In genomic region chr7:1297476-1297972, GRCh38 we compare ENCODE assay signal across 16 cellular contexts.
"Had no signal": no experiment of that assay in that cellular context is flagged by ENCODE, and none has a peak within 500 bp of the region (broad histone marks: within the 10 kb centered on the region; RNA-seq: fewer than 3 reads in every experiment).

No MANE protein-coding gene starts in this region.

- H3K4me1 Mint-ChIP-seq: stimulated activated naive B cell treated with anti-CD40 and anti-IgM and Interleukin-4, amounts not matched to agents 10 μg/mL and 1 μg/mL and 100 μg/mL, for 72 hours had no signal

- H3K4me3 Mint-ChIP-seq: activated naive CD8-positive, alpha-beta T cell; stimulated activated naive B cell treated with anti-CD40 and anti-IgM and Interleukin-4, amounts not matched to agents 10 μg/mL and 1 μg/mL and 100 μg/mL, for 72 hours had no signal

- H3K9me3 ChIP-seq: body of pancreas, esophagus squamous epithelium, tibial artery, uterus had no signal

- ATAC-seq: body of pancreas; stimulated activated naive B cell treated with anti-CD40 and anti-IgM and Interleukin-4, amounts not matched to agents 10 μg/mL and 1 μg/mL and 100 μg/mL, for 72 hours had no signal

- H3K9me3 Mint-ChIP-seq: stimulated activated naive B cell treated with anti-CD40 and anti-IgM and Interleukin-4, amounts not matched to agents 10 μg/mL and 1 μg/mL and 100 μg/mL, for 72 hours had no signal

- H3K27ac ChIP-seq: body of pancreas, esophagus squamous epithelium, tibial artery, uterus had no signal

- H3K27me3 Mint-ChIP-seq: activated naive CD8-positive, alpha-beta T cell had no signal

- H3K4me3 ChIP-seq: body of pancreas, esophagus squamous epithelium, tibial artery, uterus had no signal

- H3K27me3 ChIP-seq: body of pancreas had no signal

- H3K36me3 ChIP-seq: esophagus squamous epithelium, tibial artery, uterus had no signal

- H3K36me3 Mint-ChIP-seq: activated naive CD8-positive, alpha-beta T cell; stimulated activated naive B cell treated with anti-CD40 and anti-IgM and Interleukin-4, amounts not matched to agents 10 μg/mL and 1 μg/mL and 100 μg/mL, for 72 hours had no signal

- H3K27ac Mint-ChIP-seq: activated naive CD8-positive, alpha-beta T cell; stimulated activated naive B cell treated with anti-CD40 and anti-IgM and Interleukin-4, amounts not matched to agents 10 μg/mL and 1 μg/mL and 100 μg/mL, for 72 hours had no signal

- H3K4me1 ChIP-seq: body of pancreas, tibial artery, uterus had no signal

- DNase-seq: activated CD4-positive, alpha-beta T cell treated with anti-CD3 and anti-CD28 coated beads, Interleukin-2, amount 50 U/mL, for 1 hour; activated CD8-positive, alpha-beta memory T cell treated with anti-CD3 and anti-CD28 coated beads for 24 hours; activated gamma-delta T cell treated with Interleukin-2 at 50 U/mL for 16 hours; amniotic stem cell; body of pancreas; effector CD8-positive, alpha-beta T cell; esophagus squamous epithelium; hypothalamus; kidney glomerular epithelial cell; nucleus accumbens; stimulated activated CD4-positive, alpha-beta T cell treated with anti-CD3 and anti-CD28 coated beads, Interleukin-15, amount 100 ng/mL, for 24 hours; stimulated activated CD4-positive, alpha-beta T cell treated with anti-CD3 and anti-CD28 coated beads, Interleukin-4, amount 100 ng/mL, for 1 hour; stimulated activated naive B cell treated with anti-CD40 and anti-IgM and Interleukin-4, amounts not matched to agents 10 μg/mL and 1 μg/mL and 100 μg/mL, for 72 hours; tibial artery; uterus had no signal
